Comparison of ENCODE assay signal across 1 cellular context in the genomic region with DNA sequence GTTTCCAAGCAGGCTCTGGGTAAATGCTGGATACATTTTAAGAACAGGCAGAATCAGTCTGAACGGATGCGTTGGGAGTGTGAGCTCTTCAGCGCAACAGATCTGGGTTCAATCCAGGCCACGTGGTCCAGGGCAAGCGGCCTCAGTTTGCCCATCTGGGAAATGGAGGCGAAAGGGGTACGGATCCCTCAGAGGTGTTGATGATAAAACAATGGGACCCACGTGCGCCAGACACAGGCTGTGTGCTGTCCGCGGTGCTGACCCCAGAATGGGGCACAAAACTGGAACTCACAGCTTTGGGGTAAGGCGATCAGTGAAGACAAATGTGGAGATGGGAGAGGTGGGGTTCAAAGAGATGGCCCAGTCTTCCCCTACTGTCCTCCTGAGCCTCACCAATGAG.
TF ChIP-seq lines count a peak whose summit lies in the region.

No MANE protein-coding gene starts in this region.

TF ChIP-seq in endothelial cell of umbilical vein, 7 proteins besides CTCF, POLR2A, EP300 and RAD21:
- no peak for TF ChIP-seq POLR2AphosphoS5 (IDR thresholded peaks at IDR 0.05; ENCODE audit: insufficient read depth, low read depth, low read length)
- TF ChIP-seq GATA2 (IDR thresholded peaks at IDR 0.05; ENCODE audit: insufficient read depth, insufficient read length, low read depth, low read length): no peak
- TF ChIP-seq, protein P1, sequence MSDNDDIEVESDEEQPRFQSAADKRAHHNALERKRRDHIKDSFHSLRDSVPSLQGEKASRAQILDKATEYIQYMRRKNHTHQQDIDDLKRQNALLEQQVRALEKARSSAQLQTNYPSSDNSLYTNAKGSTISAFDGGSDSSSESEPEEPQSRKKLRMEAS (IDR thresholded peaks at IDR 0.05; ENCODE audit: insufficient read depth, insufficient read length): peak; percentile 71
- no peak for TF ChIP-seq FOS (IDR thresholded peaks at IDR 0.05; ENCODE audit: borderline replicate concordance, insufficient read depth, low read length)
- peak; percentile 38 for TF ChIP-seq MYC (IDR thresholded peaks at IDR 0.05; ENCODE audit: low read depth, low read length)
- no peak for TF ChIP-seq JUN (IDR thresholded peaks at IDR 0.05; ENCODE audit: borderline replicate concordance, insufficient read depth, insufficient read length, low read depth)
- no peak for TF ChIP-seq EZH2 (IDR thresholded peaks at IDR 0.05; ENCODE audit: borderline replicate concordance, low read depth, low read length, severe bottlenecking)
